8 cellular contexts compared by ENCODE assay signal in the genomic region with DNA sequence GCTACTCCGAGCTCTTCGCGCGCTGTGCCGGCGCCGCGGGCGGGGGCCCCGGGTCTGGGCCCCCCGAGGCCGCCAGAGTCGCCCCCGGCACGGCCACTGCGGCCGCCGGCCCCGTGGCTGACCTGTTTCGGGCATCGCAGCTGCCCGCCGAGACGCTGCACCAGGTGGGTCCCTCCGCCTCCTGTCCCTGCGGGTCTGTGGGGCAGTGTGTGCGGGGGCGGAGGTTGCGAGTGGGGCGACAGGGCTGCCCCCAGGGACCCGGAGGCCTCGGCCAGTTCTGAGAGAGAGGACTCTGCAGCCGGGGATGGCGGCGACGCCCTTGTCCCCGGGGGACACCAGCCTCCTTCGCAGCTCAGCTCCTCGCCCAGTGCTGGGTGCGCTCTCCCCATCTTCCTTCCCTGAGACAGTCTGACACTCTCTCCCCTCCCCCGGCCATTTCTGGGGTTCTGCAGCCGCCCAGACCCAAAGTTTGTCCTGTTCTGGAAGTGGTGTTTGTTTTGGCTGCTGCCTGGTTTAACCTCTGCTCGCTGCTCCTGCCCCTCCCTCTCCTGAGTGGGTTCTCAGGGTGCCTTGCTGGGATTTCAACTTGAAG. TPM values are rescaled to one million over a fixed set of nuclear protein-coding genes. Genes with fewer than 3 reads are reported as not detected.
DNase-seq lines count a peak whose midpoint lies in the region; ATAC-seq and TF ChIP-seq lines count a peak whose summit lies in the region.

No MANE protein-coding gene starts in this region.

- H3K4me1 ChIP-seq in ACC112 (ENCODE audit: control insufficient read depth, insufficient read depth, low read length, unreplicated experiment): peaks cover 4% of the 10 kb centered on the region
- peaks cover 0 to 13% (median 0%) of the 10 kb centered on the region in 3 donors for H3K4me1 ChIP-seq in gastroesophageal sphincter

- intact Hi-C loops in posterior cingulate gyrus (cut with DNase I): loop anchor here (10.0 kb wide), 1 partner anchor 52 kb away; no protein-coding TSS in a partner anchor

- no peaks in the 10 kb centered on the region for H3K9me3 ChIP-seq in gastroesophageal sphincter

- peak overlapping the region; percentile 80 for H3K4me3 Mint-ChIP-seq in activated T-cell treated with anti-CD3 and anti-CD28 coated beads, Interleukin-2, amount 50 U/mL, for 4 hours

- WGBS in gastroesophageal sphincter (ENCODE audit: low coverage in 1 of 2), 2 donors: 0% methylated on average over 4 of the region's 43 CpGs; no CpG with 5 or more reads in 1 of the 2 donors

- no peaks in the 10 kb centered on the region for H3K79me2 ChIP-seq in ACC112 (ENCODE audit: control insufficient read depth, insufficient read depth, low read length, unreplicated experiment)

- H3K36me3 ChIP-seq in ACC112 (ENCODE audit: insufficient read depth, low read length) (no peaks in the 10 kb centered on the region), gastroesophageal sphincter (no peaks in the 10 kb centered on the region)

- no peaks in the 10 kb centered on the region for H3K9me3 Mint-ChIP-seq in activated T-cell treated with anti-CD3 and anti-CD28 coated beads, Interleukin-2, amount 50 U/mL, for 4 hours

- H3K4me3 ChIP-seq in ACC112 (ENCODE audit: low read depth, low read length): peak overlapping the region; percentile 73
- H3K4me3 ChIP-seq in gastroesophageal sphincter: peak overlapping the region; percentile 55 to 72

- TF ChIP-seq CTCF in gastroesophageal sphincter (IDR thresholded peaks at IDR 0.05): no peak

- ATAC-seq in GM19328 (IDR thresholded peaks at IDR 0.05; ENCODE audit: unreplicated experiment): peak; percentile 17
- ATAC-seq in HG03378 (IDR thresholded peaks at IDR 0.05; ENCODE audit: unreplicated experiment): peak; percentile 14
- ATAC-seq in activated T-cell treated with anti-CD3 and anti-CD28 coated beads, Interleukin-2, amount 50 U/mL, for 4 hours: peak; percentile 8 to 32
- peak; percentile 9 for ATAC-seq in gastroesophageal sphincter

- H2AFZ ChIP-seq in ACC112 (ENCODE audit: low read length, unreplicated experiment): peak overlapping the region; percentile 37

- no peak for TF ChIP-seq EP300 in gastroesophageal sphincter (IDR thresholded peaks at IDR 0.05)

- H3K27me3 Mint-ChIP-seq in activated T-cell treated with anti-CD3 and anti-CD28 coated beads, Interleukin-2, amount 50 U/mL, for 4 hours (ENCODE audit: low read depth): peaks cover under 1% of the 10 kb centered on the region

- no peaks in the 10 kb centered on the region for H3K36me3 Mint-ChIP-seq in activated T-cell treated with anti-CD3 and anti-CD28 coated beads, Interleukin-2, amount 50 U/mL, for 4 hours (ENCODE audit: insufficient read depth)

- no peak for DNase-seq in activated T-cell treated with anti-CD3 and anti-CD28 coated beads, Interleukin-2, amount 50 U/mL, for 4 hours
- DNase-seq in posterior cingulate gyrus (peak in 7 of 10 donors; percentile 12 to 88 (median 20)), 8988T (no peak), COLO829 (ENCODE audit: low spot score) (no peak)

- peaks cover 5% of the 10 kb centered on the region for H3K4me1 Mint-ChIP-seq in activated T-cell treated with anti-CD3 and anti-CD28 coated beads, Interleukin-2, amount 50 U/mL, for 4 hours (ENCODE audit: low read depth)

- no peak overlapping the region for H3K27ac ChIP-seq in ACC112 (ENCODE audit: low read depth, low read length)
- H3K27ac ChIP-seq in gastroesophageal sphincter: peak overlapping the region in 3 of 4 donors; percentile 31 to 63 (median 43)

- H3K27me3 ChIP-seq in ACC112 (ENCODE audit: insufficient read depth, low read length) (peaks cover 13% of the 10 kb centered on the region), gastroesophageal sphincter (no peaks in the 10 kb centered on the region)

- TF ChIP-seq POLR2A in gastroesophageal sphincter (IDR thresholded peaks at IDR 0.05): no peak

RNA-seq across cellular contexts. Expression of a gene that starts 0.6 kb away (rescaled TPM):
- total RNA-seq in activated T-cell treated with anti-CD3 and anti-CD28 coated beads, Interleukin-2, amount 50 U/mL, for 4 hours: under 1 TPM in 2 of 3 donors, not detected in 1; 0.03 to 0.05 TPM
- total RNA-seq in gastroesophageal sphincter: 10 to 100 TPM; 19.8 to 39.8 (median 24.9) TPM

Comparison
In these comparisons a context has a peak if more than half of its experiments do, and no peak if none do; other contexts are left out.
1. DNase-seq: peak in posterior cingulate gyrus (7 of 10); none in activated T-cell treated with anti-CD3 and anti-CD28 coated beads, Interleukin-2, amount 50 U/mL, for 4 hours (single experiment), 8988T (single experiment) and COLO829 (single experiment).
2. RNA of a gene that starts 0.6 kb away (total RNA-seq): 19.8 to 39.8 TPM in gastroesophageal sphincter; 0.03 to 0.05 TPM in activated T-cell treated with anti-CD3 and anti-CD28 coated beads, Interleukin-2, amount 50 U/mL, for 4 hours; every median in the first group is over 10 times any median in the second.
3. Peak in every context shown above with its lines, with median percentiles within 50 percentile points of each other: ATAC-seq.